22 cellular contexts compared by ENCODE assay signal in genomic region chr5:66869347-66869746, GRCh38.
"Had no signal": no experiment of that assay in that cellular context is flagged by ENCODE, and none has a peak within 500 bp of the region (broad histone marks: within the 10 kb centered on the region; RNA-seq: fewer than 3 reads in every experiment).

No MANE protein-coding gene starts in this region.

- FAIRE-seq: endometrium had no signal

- H3K9me3 ChIP-seq: esophagus muscularis mucosa, gastroesophageal sphincter, neutrophil, right lobe of liver, suprapubic skin, thyroid gland, upper lobe of right lung, vagina had no signal

- H3K27me3 ChIP-seq: esophagus muscularis mucosa, gastroesophageal sphincter, neutrophil, right lobe of liver, suprapubic skin, thyroid gland, upper lobe of right lung, vagina had no signal

- H3K4me3 ChIP-seq: esophagus muscularis mucosa, gastroesophageal sphincter, lung, right lobe of liver, suprapubic skin, thyroid gland, upper lobe of right lung, vagina had no signal

- H3K27ac ChIP-seq: epithelial cell of prostate, esophagus muscularis mucosa, gastroesophageal sphincter, neutrophil, right lobe of liver, suprapubic skin, thyroid gland, upper lobe of right lung, vagina had no signal

- H3K36me3 ChIP-seq: esophagus muscularis mucosa, gastroesophageal sphincter, neutrophil, right lobe of liver, suprapubic skin, thyroid gland, upper lobe of right lung, vagina had no signal

- H3K4me1 ChIP-seq: esophagus muscularis mucosa, gastroesophageal sphincter, right lobe of liver, suprapubic skin, upper lobe of right lung, vagina had no signal

- DNase-seq: cortex of kidney; effector memory CD4-positive, alpha-beta T cell; glutamatergic neuron; immature natural killer cell; left colon; left ventricle myocardium superior; mesenchymal stem cell; naive B cell; right lobe of liver; stimulated activated CD4-positive, alpha-beta T cell treated with anti-CD3 and anti-CD28 coated beads, Interleukin-4, amount 100 ng/mL, for 1 hour; stimulated activated CD8-positive, alpha-beta memory T cell treated with anti-CD3 and anti-CD28 coated beads, Interleukin-4, amount 100 ng/mL, for 48 hours; stimulated activated naive CD8-positive, alpha-beta T cell treated with anti-CD3 and anti-CD28 coated beads, Interleukin-15, Interleukin-2, amounts not matched to agents 100 U/mL and 50 U/mL, for 24 hours; thyroid gland; upper lobe of right lung had no signal
